Comparison of ENCODE assay signal across 21 cellular contexts in the genomic region with DNA sequence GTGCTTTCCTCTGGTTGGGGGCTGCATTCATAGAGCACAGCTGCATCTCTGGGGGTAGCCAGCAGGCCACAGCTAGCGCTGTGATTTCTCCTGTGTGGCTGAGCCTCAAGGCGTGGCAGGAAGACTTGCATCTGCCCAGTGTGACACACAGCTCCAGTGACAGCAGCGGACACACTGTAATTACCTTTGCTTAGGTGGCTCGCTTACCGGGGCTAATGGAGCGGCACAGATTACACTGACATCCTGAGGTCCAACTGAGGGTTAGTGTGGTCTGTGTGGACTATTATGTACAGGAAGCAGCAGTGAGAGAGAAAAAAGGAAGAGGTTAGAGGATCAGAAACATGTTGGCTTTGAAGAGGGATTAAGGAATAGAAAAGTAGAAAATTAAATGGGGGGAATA. TPM values are rescaled to one million over a fixed set of nuclear protein-coding genes. Genes with fewer than 3 reads are reported as not detected.
A peak's percentile ranks its signal among the peaks of the same experiment; 100 is the strongest.
DNase-seq lines count a peak whose midpoint lies in the region; ATAC-seq and TF ChIP-seq lines count a peak whose summit lies in the region.
"Had no signal": no experiment of that assay in that cellular context is flagged by ENCODE, and none has a peak within 500 bp of the region (broad histone marks: within the 10 kb centered on the region; RNA-seq: fewer than 3 reads in every experiment).

No MANE protein-coding gene starts in this region.

- in situ Hi-C loops in KBM-7 (cut with MboI; ENCODE audit: low pct_unique_long_range_greater_than_20kb, low sequenced_read_pairs): no loop called here

- H3K4me1 ChIP-seq in OCI-LY3 (ENCODE audit: low read length) (peaks cover 63% of the 10 kb centered on the region), ovary (ENCODE audit: insufficient read depth) (no peaks in the 10 kb centered on the region), foreskin keratinocyte (no peaks in the 10 kb centered on the region)

- H3K27me3 ChIP-seq in OCI-LY3 (ENCODE audit: low read depth, low read length) (peaks cover 7% of the 10 kb centered on the region; the same call in 1 of the 2 replicates), ovary (no peaks in the 10 kb centered on the region), foreskin keratinocyte (no peaks in the 10 kb centered on the region)

- TF ChIP-seq POLR2A in ovary (IDR thresholded peaks at IDR 0.05): no peak

- H2AFZ ChIP-seq in OCI-LY3 (ENCODE audit: low read depth, low read length): no peak overlapping the region

- H3K4me1 Mint-ChIP-seq in activated naive CD8-positive, alpha-beta T cell treated with anti-CD3 and anti-CD28 coated beads, Interleukin-2, amount 50 U/mL, for 24 hours: no peaks in the 10 kb centered on the region
- H3K4me1 Mint-ChIP-seq: naive thymus-derived CD4-positive, alpha-beta T cell had no signal

- no peaks in the 10 kb centered on the region for H4K20me1 ChIP-seq in OCI-LY3 (ENCODE audit: insufficient read depth, low read length)

- whole genome bisulfite sequencing in ovary, 3 donors: 85 to 89% (median 87%) methylated on average over 6 of the region's 6 CpGs

- H3K4me3 Mint-ChIP-seq in activated naive CD8-positive, alpha-beta T cell treated with anti-CD3 and anti-CD28 coated beads, Interleukin-2, amount 50 U/mL, for 24 hours: no peak overlapping the region
- H3K4me3 Mint-ChIP-seq: naive thymus-derived CD4-positive, alpha-beta T cell; stimulated activated naive CD8-positive, alpha-beta T cell treated with anti-CD3 and anti-CD28 coated beads, Interleukin-15, Interleukin-2, amounts not matched to agents 100 ng/mL and 50 ng/mL, for 24 hours had no signal

- TF ChIP-seq EP300 in ovary (IDR thresholded peaks at IDR 0.05): no peak

- no peaks in the 10 kb centered on the region for H3K79me2 ChIP-seq in OCI-LY3 (ENCODE audit: low read length)

- H3K27ac Mint-ChIP-seq in activated naive CD8-positive, alpha-beta T cell treated with anti-CD3 and anti-CD28 coated beads, Interleukin-2, amount 50 U/mL, for 24 hours: no peak overlapping the region
- H3K27ac Mint-ChIP-seq: naive thymus-derived CD4-positive, alpha-beta T cell; stimulated activated naive CD8-positive, alpha-beta T cell treated with anti-CD3 and anti-CD28 coated beads, Interleukin-15, Interleukin-2, amounts not matched to agents 100 ng/mL and 50 ng/mL, for 24 hours had no signal

- H3K9me3 ChIP-seq in OCI-LY3 (ENCODE audit: insufficient read depth, low read length) (no peaks in the 10 kb centered on the region), ovary (no peaks in the 10 kb centered on the region)

- ATAC-seq in foreskin keratinocyte (no peak), HG03095 (IDR thresholded peaks at IDR 0.05; ENCODE audit: unreplicated experiment) (no peak)
- no peak for ATAC-seq in activated naive CD8-positive, alpha-beta T cell treated with anti-CD3 and anti-CD28 coated beads, Interleukin-2, amount 50 U/mL, for 24 hours
- ATAC-seq: naive thymus-derived CD4-positive, alpha-beta T cell had no signal

- H3K36me3 ChIP-seq in OCI-LY3 (replicated peaks; ENCODE audit: low read depth, low read length) (no peaks in the 10 kb centered on the region), ovary (no peaks in the 10 kb centered on the region)

- intact Hi-C loops in ovary (cut with DNase I): no loop called here

- TF ChIP-seq CTCF in OCI-LY3 (IDR thresholded peaks at IDR 0.05; ENCODE audit: low read depth, low read length) (no peak), ovary (IDR thresholded peaks at IDR 0.05) (no peak), foreskin keratinocyte (conservative IDR thresholded peaks at IDR 0.05) (no peak)

- no peak overlapping the region for H3K27ac ChIP-seq in OCI-LY3 (ENCODE audit: low read length)
- H3K27ac ChIP-seq in ovary: no peak overlapping the region
- H3K27ac ChIP-seq in foreskin keratinocyte: no peak overlapping the region
- H3K27ac ChIP-seq: HL-60, RWPE1 had no signal

- H3K4me2 ChIP-seq in OCI-LY3 (ENCODE audit: low read length): peak overlapping the region; percentile 55

- DNase-seq in COR-L47 (lab: John Stamatoyannopoulos, UW): peak; percentile 93
- peak; percentile 28 for DNase-seq in KBM-7
- peak; percentile 49 for DNase-seq in kidney tubule cell (ENCODE audit: low spot score)
- no peak for DNase-seq in ovary
- no peak for DNase-seq in foreskin keratinocyte
- no peak for DNase-seq in activated naive CD8-positive, alpha-beta T cell treated with anti-CD3 and anti-CD28 coated beads, Interleukin-2, amount 50 U/mL, for 24 hours
- DNase-seq: activated CD8-positive, alpha-beta memory T cell treated with anti-CD3 and anti-CD28 coated beads for 24 hours; AML-193; erythroblast; mammary epithelial cell; naive thymus-derived CD4-positive, alpha-beta T cell; NCI-H1048; NCI-H526; stimulated activated CD4-positive, alpha-beta T cell treated with anti-CD3 and anti-CD28 coated beads, Interleukin-15, amount 100 ng/mL, for 24 hours; T-helper 1 cell; trophoblast cell had no signal

- H3K9ac ChIP-seq in OCI-LY3 (ENCODE audit: low read length): no peak overlapping the region

- H3K27me3 Mint-ChIP-seq in activated naive CD8-positive, alpha-beta T cell treated with anti-CD3 and anti-CD28 coated beads, Interleukin-2, amount 50 U/mL, for 24 hours: peaks cover 5% of the 10 kb centered on the region

- H3K4me3 ChIP-seq in OCI-LY3 (ENCODE audit: low read length): peak overlapping the region; percentile 22; the same call in 1 of the 2 replicates
- H3K4me3 ChIP-seq in ovary: no peak overlapping the region

- H3K36me3 Mint-ChIP-seq in activated naive CD8-positive, alpha-beta T cell treated with anti-CD3 and anti-CD28 coated beads, Interleukin-2, amount 50 U/mL, for 24 hours (ENCODE audit: low read depth): no peaks in the 10 kb centered on the region
- H3K36me3 Mint-ChIP-seq: naive thymus-derived CD4-positive, alpha-beta T cell had no signal

- H3K9me3 Mint-ChIP-seq in activated naive CD8-positive, alpha-beta T cell treated with anti-CD3 and anti-CD28 coated beads, Interleukin-2, amount 50 U/mL, for 24 hours: no peaks in the 10 kb centered on the region
- H3K9me3 Mint-ChIP-seq: naive thymus-derived CD4-positive, alpha-beta T cell; stimulated activated naive CD8-positive, alpha-beta T cell treated with anti-CD3 and anti-CD28 coated beads, Interleukin-15, Interleukin-2, amounts not matched to agents 100 ng/mL and 50 ng/mL, for 24 hours had no signal

RNA-seq across cellular contexts. Expression of a gene that starts 27.1 kb away (rescaled TPM):
- total RNA-seq in ovary: 1 to 10 TPM in 1 of 7 donors, under 1 TPM in 6; 0.13 to 2.1 (median 0.45) TPM
- polyA plus RNA-seq in ovary: under 1 TPM; 0.33 to 0.75 TPM
- not detected in 2 replicates for total RNA-seq in foreskin keratinocyte
- 0.01 TPM in 1 of 2 replicates, not detected in the other for polyA plus RNA-seq in foreskin keratinocyte
- total RNA-seq: mammary epithelial cell had no signal
- polyA plus RNA-seq: naive thymus-derived CD4-positive, alpha-beta T cell had no signal

Comparison
In these comparisons a context has a peak if more than half of its experiments do, and no peak if none do; other contexts are left out.
1. DNase-seq: peak in COR-L47 (single experiment), KBM-7 (single experiment) and kidney tubule cell (single experiment); none in ovary (0 of 5), foreskin keratinocyte (0 of 2) and activated naive CD8-positive, alpha-beta T cell treated with anti-CD3 and anti-CD28 coated beads, Interleukin-2, amount 50 U/mL, for 24 hours (single experiment).